ENCODE assay signal across 1 cellular context in the genomic region with DNA sequence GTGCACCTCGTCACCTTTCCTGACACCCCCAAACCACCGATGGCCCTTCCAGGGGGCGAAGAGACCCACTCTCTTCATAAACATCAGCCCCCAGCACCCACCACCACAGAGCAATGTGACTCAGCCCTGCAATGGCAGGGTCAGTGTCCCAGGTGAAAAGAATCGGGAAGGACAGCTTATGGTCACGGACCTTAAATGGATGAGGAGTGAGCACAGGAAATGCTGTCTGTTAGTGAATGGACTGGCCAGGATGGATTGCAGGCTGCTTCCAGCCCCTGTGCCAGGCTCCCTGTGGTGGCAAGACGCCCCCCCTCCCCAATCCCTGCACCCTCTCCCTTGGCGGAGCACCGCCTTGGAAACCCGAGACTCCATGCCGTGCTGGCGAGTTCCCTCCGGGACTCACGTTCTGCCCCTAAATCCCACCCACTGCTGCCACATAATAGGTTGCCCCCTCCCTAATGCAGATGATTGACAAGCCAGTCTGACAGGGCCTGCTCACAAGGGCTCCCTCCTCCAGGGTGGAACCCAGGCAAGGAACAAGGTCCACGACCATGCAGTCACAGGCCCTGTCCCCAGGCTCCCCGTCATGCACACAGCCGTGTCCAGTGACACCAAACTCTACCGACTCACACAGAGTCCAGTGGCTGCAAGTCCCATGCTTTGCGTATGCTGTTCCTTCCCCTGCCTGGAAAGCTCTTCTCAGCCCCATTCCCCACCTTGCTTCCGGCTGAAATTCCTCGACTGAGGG.
TF ChIP-seq lines count a peak whose summit lies in the region.

No MANE protein-coding gene starts in this region.

TF ChIP-seq in HepG2, 621 proteins besides CTCF, POLR2A, EP300 and RAD21 (continued from another document and continues in another):
- TF ChIP-seq, protein P1, sequence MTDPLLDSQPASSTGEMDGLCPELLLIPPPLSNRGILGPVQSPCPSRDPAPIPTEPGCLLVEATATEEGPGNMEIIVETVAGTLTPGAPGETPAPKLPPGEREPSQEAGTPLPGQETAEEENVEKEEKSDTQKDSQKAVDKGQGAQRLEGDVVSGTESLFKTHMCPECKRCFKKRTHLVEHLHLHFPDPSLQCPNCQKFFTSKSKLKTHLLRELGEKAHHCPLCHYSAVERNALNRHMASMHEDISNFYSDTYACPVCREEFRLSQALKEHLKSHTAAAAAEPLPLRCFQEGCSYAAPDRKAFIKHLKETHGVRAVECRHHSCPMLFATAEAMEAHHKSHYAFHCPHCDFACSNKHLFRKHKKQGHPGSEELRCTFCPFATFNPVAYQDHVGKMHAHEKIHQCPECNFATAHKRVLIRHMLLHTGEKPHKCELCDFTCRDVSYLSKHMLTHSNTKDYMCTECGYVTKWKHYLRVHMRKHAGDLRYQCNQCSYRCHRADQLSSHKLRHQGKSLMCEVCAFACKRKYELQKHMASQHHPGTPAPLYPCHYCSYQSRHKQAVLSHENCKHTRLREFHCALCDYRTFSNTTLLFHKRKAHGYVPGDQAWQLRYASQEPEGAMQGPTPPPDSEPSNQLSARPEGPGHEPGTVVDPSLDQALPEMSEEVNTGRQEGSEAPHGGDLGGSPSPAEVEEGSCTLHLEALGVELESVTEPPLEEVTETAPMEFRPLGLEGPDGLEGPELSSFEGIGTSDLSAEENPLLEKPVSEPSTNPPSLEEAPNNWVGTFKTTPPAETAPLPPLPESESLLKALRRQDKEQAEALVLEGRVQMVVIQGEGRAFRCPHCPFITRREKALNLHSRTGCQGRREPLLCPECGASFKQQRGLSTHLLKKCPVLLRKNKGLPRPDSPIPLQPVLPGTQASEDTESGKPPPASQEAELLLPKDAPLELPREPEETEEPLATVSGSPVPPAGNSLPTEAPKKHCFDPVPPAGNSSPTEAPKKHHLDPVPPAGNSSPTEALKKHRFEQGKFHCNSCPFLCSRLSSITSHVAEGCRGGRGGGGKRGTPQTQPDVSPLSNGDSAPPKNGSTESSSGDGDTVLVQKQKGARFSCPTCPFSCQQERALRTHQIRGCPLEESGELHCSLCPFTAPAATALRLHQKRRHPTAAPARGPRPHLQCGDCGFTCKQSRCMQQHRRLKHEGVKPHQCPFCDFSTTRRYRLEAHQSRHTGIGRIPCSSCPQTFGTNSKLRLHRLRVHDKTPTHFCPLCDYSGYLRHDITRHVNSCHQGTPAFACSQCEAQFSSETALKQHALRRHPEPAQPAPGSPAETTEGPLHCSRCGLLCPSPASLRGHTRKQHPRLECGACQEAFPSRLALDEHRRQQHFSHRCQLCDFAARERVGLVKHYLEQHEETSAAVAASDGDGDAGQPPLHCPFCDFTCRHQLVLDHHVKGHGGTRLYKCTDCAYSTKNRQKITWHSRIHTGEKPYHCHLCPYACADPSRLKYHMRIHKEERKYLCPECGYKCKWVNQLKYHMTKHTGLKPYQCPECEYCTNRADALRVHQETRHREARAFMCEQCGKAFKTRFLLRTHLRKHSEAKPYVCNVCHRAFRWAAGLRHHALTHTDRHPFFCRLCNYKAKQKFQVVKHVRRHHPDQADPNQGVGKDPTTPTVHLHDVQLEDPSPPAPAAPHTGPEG (CRISPR knock-in tag; IDR thresholded peaks at IDR 0.05): no peak
- TF ChIP-seq TP53 (CRISPR knock-in tag; conservative IDR thresholded peaks at IDR 0.05) (no peak), SCMH1 (CRISPR knock-in tag; IDR thresholded peaks at IDR 0.05; ENCODE audit: borderline replicate concordance) (no peak), ZNF850 (CRISPR knock-in tag; conservative IDR thresholded peaks at IDR 0.05) (no peak), JDP2 (CRISPR knock-in tag; IDR thresholded peaks at IDR 0.05; ENCODE audit: borderline replicate concordance) (no peak; the same call in 1 of the 2 replicates), MEIS2 (CRISPR knock-in tag; IDR thresholded peaks at IDR 0.05) (peak; percentile 89), MTF1 (CRISPR knock-in tag; IDR thresholded peaks at IDR 0.05) (no peak), ZNF766 (CRISPR knock-in tag; IDR thresholded peaks at IDR 0.05; ENCODE audit: borderline replicate concordance) (no peak), MXD4 (CRISPR knock-in tag; IDR thresholded peaks at IDR 0.05) (peak; percentile 19; the same call in 1 of the 2 replicates), ZNF34 (CRISPR knock-in tag; IDR thresholded peaks at IDR 0.05; ENCODE audit: borderline replicate concordance) (no peak), HIVEP1 (CRISPR knock-in tag; IDR thresholded peaks at IDR 0.05) (no peak), ZZZ3 (CRISPR knock-in tag; IDR thresholded peaks at IDR 0.05; ENCODE audit: borderline replicate concordance) (0 out of 2 replicates have a peak, but pooled peaks have one; percentile 11), ZNF501 (CRISPR knock-in tag; IDR thresholded peaks at IDR 0.05) (no peak), ZNF30 (CRISPR knock-in tag; IDR thresholded peaks at IDR 0.05) (no peak), ZNF775 (CRISPR knock-in tag; IDR thresholded peaks at IDR 0.05; ENCODE audit: borderline replicate concordance) (no peak), SYNCRIP (IDR thresholded peaks at IDR 0.05; ENCODE audit: insufficient read depth, low read depth, low read length) (no peak), ZNF468 (CRISPR knock-in tag; IDR thresholded peaks at IDR 0.05) (no peak), ZNF367 (CRISPR knock-in tag; IDR thresholded peaks at IDR 0.05; ENCODE audit: borderline replicate concordance) (no peak), ZNF326 (CRISPR knock-in tag; IDR thresholded peaks at IDR 0.05; ENCODE audit: borderline replicate concordance) (no peak), ZNF724P (CRISPR knock-in tag; IDR thresholded peaks at IDR 0.05; ENCODE audit: borderline replicate concordance) (0 out of 2 replicates have a peak, but pooled peaks have one; percentile 57), ZNF562 (CRISPR knock-in tag; IDR thresholded peaks at IDR 0.05; ENCODE audit: borderline replicate concordance) (no peak), ZNF75D (CRISPR knock-in tag; IDR thresholded peaks at IDR 0.05; ENCODE audit: borderline replicate concordance) (no peak), ELF3 (CRISPR knock-in tag; IDR thresholded peaks at IDR 0.05) (no peak), REXO4 (CRISPR knock-in tag; IDR thresholded peaks at IDR 0.05; ENCODE audit: borderline replicate concordance) (no peak), RXRB (CRISPR knock-in tag; IDR thresholded peaks at IDR 0.05; ENCODE audit: borderline replicate concordance) (no peak; the same call in none of the 2 replicates), KAT8 (CRISPR knock-in tag; IDR thresholded peaks at IDR 0.05) (0 out of 2 replicates have a peak, but pooled peaks have one; percentile 17), AHR (CRISPR knock-in tag; IDR thresholded peaks at IDR 0.05) (no peak), ZBTB3 (CRISPR knock-in tag; IDR thresholded peaks at IDR 0.05; ENCODE audit: borderline replicate concordance, low read depth) (no peak), TCF7 (IDR thresholded peaks at IDR 0.05; ENCODE audit: low read depth) (no peak), ETS1 (CRISPR knock-in tag; IDR thresholded peaks at IDR 0.05) (no peak), UBTF (CRISPR knock-in tag; IDR thresholded peaks at IDR 0.05) (no peak; the same call in 1 of the 2 replicates), THYN1 (CRISPR knock-in tag; IDR thresholded peaks at IDR 0.05; ENCODE audit: borderline replicate concordance, low read depth) (no peak), PHF5A (CRISPR knock-in tag; IDR thresholded peaks at IDR 0.05; ENCODE audit: low read depth, unreplicated experiment) (peak; percentile 51), ZFP36L1 (CRISPR knock-in tag; IDR thresholded peaks at IDR 0.05) (no peak; the same call in 1 of the 2 replicates), NFYC (CRISPR knock-in tag; IDR thresholded peaks at IDR 0.05) (peak; percentile 77), STAG1 (CRISPR knock-in tag; IDR thresholded peaks at IDR 0.05) (no peak), THAP11 (CRISPR knock-in tag; IDR thresholded peaks at IDR 0.05) (no peak), SKI (IDR thresholded peaks at IDR 0.05; ENCODE audit: partially characterized antibody) (peak; percentile 11), HNRNPLL (IDR thresholded peaks at IDR 0.05; ENCODE audit: low read depth, low read length, poor library complexity, severe bottlenecking) (no peak), FOXC1 (CRISPR knock-in tag; IDR thresholded peaks at IDR 0.05; ENCODE audit: borderline replicate concordance) (no peak), SMARCC2 (IDR thresholded peaks at IDR 0.05) (no peak), ZNF547 (CRISPR knock-in tag; IDR thresholded peaks at IDR 0.05) (peak; percentile 38; the same call in 1 of the 2 replicates), GMEB2 (CRISPR knock-in tag; IDR thresholded peaks at IDR 0.05; ENCODE audit: low read depth) (no peak), ZNF232 (CRISPR knock-in tag; IDR thresholded peaks at IDR 0.05; ENCODE audit: borderline replicate concordance) (peak; percentile 58; the same call in 1 of the 2 replicates), TFDP1 (CRISPR knock-in tag; IDR thresholded peaks at IDR 0.05; ENCODE audit: borderline replicate concordance) (0 out of 2 replicates have a peak, but pooled peaks have one; percentile 35)
- TF ChIP-seq, protein P2, sequence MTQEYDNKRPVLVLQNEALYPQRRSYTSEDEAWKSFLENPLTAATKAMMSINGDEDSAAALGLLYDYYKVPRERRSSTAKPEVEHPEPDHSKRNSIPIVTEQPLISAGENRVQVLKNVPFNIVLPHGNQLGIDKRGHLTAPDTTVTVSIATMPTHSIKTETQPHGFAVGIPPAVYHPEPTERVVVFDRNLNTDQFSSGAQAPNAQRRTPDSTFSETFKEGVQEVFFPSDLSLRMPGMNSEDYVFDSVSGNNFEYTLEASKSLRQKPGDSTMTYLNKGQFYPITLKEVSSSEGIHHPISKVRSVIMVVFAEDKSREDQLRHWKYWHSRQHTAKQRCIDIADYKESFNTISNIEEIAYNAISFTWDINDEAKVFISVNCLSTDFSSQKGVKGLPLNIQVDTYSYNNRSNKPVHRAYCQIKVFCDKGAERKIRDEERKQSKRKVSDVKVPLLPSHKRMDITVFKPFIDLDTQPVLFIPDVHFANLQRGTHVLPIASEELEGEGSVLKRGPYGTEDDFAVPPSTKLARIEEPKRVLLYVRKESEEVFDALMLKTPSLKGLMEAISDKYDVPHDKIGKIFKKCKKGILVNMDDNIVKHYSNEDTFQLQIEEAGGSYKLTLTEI (CRISPR knock-in tag; conservative IDR thresholded peaks at IDR 0.05): no peak
- TF ChIP-seq, protein P3, sequence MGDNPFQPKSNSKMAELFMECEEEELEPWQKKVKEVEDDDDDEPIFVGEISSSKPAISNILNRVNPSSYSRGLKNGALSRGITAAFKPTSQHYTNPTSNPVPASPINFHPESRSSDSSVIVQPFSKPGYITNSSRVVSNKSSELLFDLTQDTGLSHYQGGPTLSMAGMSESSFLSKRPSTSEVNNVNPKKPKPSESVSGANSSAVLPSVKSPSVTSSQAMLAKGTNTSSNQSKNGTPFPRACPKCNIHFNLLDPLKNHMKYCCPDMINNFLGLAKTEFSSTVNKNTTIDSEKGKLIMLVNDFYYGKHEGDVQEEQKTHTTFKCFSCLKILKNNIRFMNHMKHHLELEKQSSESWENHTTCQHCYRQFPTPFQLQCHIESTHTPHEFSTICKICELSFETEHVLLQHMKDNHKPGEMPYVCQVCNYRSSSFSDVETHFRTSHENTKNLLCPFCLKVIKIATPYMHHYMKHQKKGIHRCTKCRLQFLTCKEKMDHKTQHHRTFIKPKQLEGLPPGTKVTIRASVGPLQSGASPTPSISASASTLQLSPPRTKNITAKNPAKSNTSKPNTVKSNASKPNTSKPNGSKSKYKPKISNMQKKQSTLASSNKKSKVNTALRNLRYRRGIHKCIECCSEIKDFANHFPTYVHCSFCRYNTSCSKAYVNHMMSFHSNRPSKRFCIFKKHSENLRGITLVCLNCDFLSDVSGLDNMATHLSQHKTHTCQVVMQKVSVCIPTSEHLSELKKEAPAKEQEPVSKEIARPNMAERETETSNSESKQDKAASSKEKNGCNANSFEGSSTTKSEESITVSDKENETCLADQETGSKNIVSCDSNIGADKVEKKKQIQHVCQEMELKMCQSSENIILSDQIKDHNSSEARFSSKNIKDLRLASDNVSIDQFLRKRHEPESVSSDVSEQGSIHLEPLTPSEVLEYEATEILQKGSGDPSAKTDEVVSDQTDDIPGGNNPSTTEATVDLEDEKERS (CRISPR knock-in tag; IDR thresholded peaks at IDR 0.05): no peak
